Comparison of ENCODE assay signal across 9 cellular contexts in genomic region chr2:211745295-211746097, GRCh38.
DNase-seq lines count a peak whose midpoint lies in the region; ATAC-seq and TF ChIP-seq lines count a peak whose summit lies in the region.
"Had no signal": no experiment of that assay in that cellular context is flagged by ENCODE, and none has a peak within 500 bp of the region (broad histone marks: within the 10 kb centered on the region; RNA-seq: fewer than 3 reads in every experiment).

No MANE protein-coding gene starts in this region.

- H3K27ac ChIP-seq in DND-41 (ENCODE audit: low read length) (no peak overlapping the region), gastroesophageal sphincter (no peak overlapping the region), psoas muscle (no peak overlapping the region)

- ATAC-seq in DND-41 (ENCODE audit: insufficient read depth, low read depth): peak; percentile 97
- peak; percentile 89 for ATAC-seq in GM19372 (IDR thresholded peaks at IDR 0.05; ENCODE audit: low read depth, unreplicated experiment)
- ATAC-seq in HG03196 (IDR thresholded peaks at IDR 0.05; ENCODE audit: unreplicated experiment): peak; percentile 89
- ATAC-seq in activated B cell treated with CpG ODN at 0.5 μM for 24 hours (ENCODE audit: low read depth): peak; percentile 49
- no peak for ATAC-seq in gastroesophageal sphincter
- peak in 3 of 4 donors; percentile 74 to 90 (median 83) for ATAC-seq in psoas muscle

- H3K36me3 ChIP-seq in DND-41 (ENCODE audit: insufficient read depth, low read length) (no peaks in the 10 kb centered on the region), gastroesophageal sphincter (no peaks in the 10 kb centered on the region), psoas muscle (ENCODE audit: insufficient read depth in 1 of 2, low read depth in 1 of 2) (no peaks in the 10 kb centered on the region)

- H3K27me3 Mint-ChIP-seq in activated B cell treated with CpG ODN at 0.5 μM for 24 hours: no peaks in the 10 kb centered on the region
- H3K27me3 Mint-ChIP-seq: activated naive CD8-positive, alpha-beta T cell had no signal

- H3K9ac ChIP-seq in DND-41 (ENCODE audit: low read depth, low read length): no peak overlapping the region

- no peak overlapping the region for H3K27ac Mint-ChIP-seq in activated B cell treated with CpG ODN at 0.5 μM for 24 hours
- H3K27ac Mint-ChIP-seq: activated naive CD8-positive, alpha-beta T cell had no signal

- no peaks in the 10 kb centered on the region for H4K20me1 ChIP-seq in DND-41 (ENCODE audit: insufficient read depth, low read length)

- H3K4me1 Mint-ChIP-seq in activated B cell treated with CpG ODN at 0.5 μM for 24 hours: no peaks in the 10 kb centered on the region

- no peak overlapping the region for H2AFZ ChIP-seq in DND-41 (ENCODE audit: low read depth, low read length)

- TF ChIP-seq EP300 in gastroesophageal sphincter (IDR thresholded peaks at IDR 0.05): no peak

- TF ChIP-seq CTCF in DND-41 (IDR thresholded peaks at IDR 0.05; ENCODE audit: borderline replicate concordance, extremely low read depth, low read length, poor library complexity, severe bottlenecking) (peak; percentile 88), activated B cell treated with CpG ODN at 0.5 μM for 24 hours (IDR thresholded peaks at IDR 0.05) (no peak), gastroesophageal sphincter (IDR thresholded peaks at IDR 0.05) (peak; percentile 21 to 75 (median 52)), psoas muscle (IDR thresholded peaks at IDR 0.05) (peak; percentile 93)

- H3K4me2 ChIP-seq in DND-41 (ENCODE audit: insufficient read depth, low read length): no peak overlapping the region

- no peak overlapping the region for H3K4me3 Mint-ChIP-seq in activated B cell treated with CpG ODN at 0.5 μM for 24 hours
- H3K4me3 Mint-ChIP-seq: activated naive CD8-positive, alpha-beta T cell had no signal

- POLR2A ChIA-PET in activated B cell treated with CpG ODN at 0.5 μM for 24 hours (lab: Charles Lee): no interaction called here

- H3K79me2 ChIP-seq in DND-41 (ENCODE audit: insufficient read depth, low read length): no peaks in the 10 kb centered on the region

- TF ChIP-seq POLR2A in gastroesophageal sphincter (IDR thresholded peaks at IDR 0.05): no peak

- H3K27me3 ChIP-seq in DND-41 (ENCODE audit: insufficient read depth, low read length, poor library complexity) (no peaks in the 10 kb centered on the region), gastroesophageal sphincter (no peaks in the 10 kb centered on the region), psoas muscle (ENCODE audit: insufficient read depth in 3 of 3, low read length in 2 of 3) (no peaks in the 10 kb centered on the region)

- DNase-seq in DND-41 (peak; percentile 61), NCI-H2171 treated with DMSO at 0.1 percent for 48 hours (lab: John Stamatoyannopoulos, UW) (peak; percentile 71), activated B cell treated with CpG ODN at 0.5 μM for 24 hours (no peak), psoas muscle (peak; percentile 16 to 53)
- DNase-seq in activated naive CD4-positive, alpha-beta T cell treated with Interleukin-2 at 50 U/mL for 16 hours: no peak

- H3K9me3 ChIP-seq in DND-41 (ENCODE audit: insufficient read depth, low read length, severe bottlenecking) (no peaks in the 10 kb centered on the region), gastroesophageal sphincter (no peaks in the 10 kb centered on the region), psoas muscle (no peaks in the 10 kb centered on the region)

- H3K4me1 ChIP-seq in DND-41 (ENCODE audit: insufficient read depth, low read length): peaks cover 3% of the 10 kb centered on the region; the same call in 1 of the 2 replicates
- no peaks in the 10 kb centered on the region for H3K4me1 ChIP-seq in gastroesophageal sphincter
- H3K4me1 ChIP-seq in psoas muscle: no peaks in the 10 kb centered on the region

- intact Hi-C loops in activated B cell treated with CpG ODN at 0.5 μM for 24 hours (cut with micrococcal nuclease): loop anchor here (1.0 kb wide), 1 partner anchor 822 kb away; no protein-coding TSS in a partner anchor
- intact Hi-C loops in psoas muscle (cut with DNase I): loop anchor here (5.0 kb wide), 1 partner anchor 802 kb away; no protein-coding TSS in a partner anchor

- CTCF ChIA-PET in activated B cell treated with CpG ODN at 0.5 μM for 24 hours (lab: Charles Lee): interaction anchor here (1.3 to 2.6 kb wide), 4 partner anchors 14 to 822 kb away, joined by 3 to 12 read pairs (median 7); no protein-coding TSS in a partner anchor

- H3K36me3 Mint-ChIP-seq in activated B cell treated with CpG ODN at 0.5 μM for 24 hours (ENCODE audit: low read depth): no peaks in the 10 kb centered on the region
- H3K36me3 Mint-ChIP-seq: activated naive CD8-positive, alpha-beta T cell had no signal

- H3K9me3 Mint-ChIP-seq in activated B cell treated with CpG ODN at 0.5 μM for 24 hours: no peaks in the 10 kb centered on the region

- WGBS in gastroesophageal sphincter (ENCODE audit: low coverage in 1 of 2), 2 donors: 0 to 42% methylated on average over 1 to 4 of the region's 4 CpGs
- WGBS in psoas muscle, 3 donors: 39 to 48% (median 48%) methylated on average over 4 of the region's 4 CpGs

- H3K4me3 ChIP-seq in DND-41 (ENCODE audit: low read depth in 1 of 2, low read length in 2 of 2): no peak overlapping the region
- H3K4me3 ChIP-seq in gastroesophageal sphincter: no peak overlapping the region
- H3K4me3 ChIP-seq in psoas muscle: no peak overlapping the region

Comparison
In these comparisons a context has a peak if more than half of its experiments do, and no peak if none do; other contexts are left out.
1. DNase-seq: peak in DND-41 (single experiment), NCI-H2171 treated with DMSO at 0.1 percent for 48 hours (single experiment) and psoas muscle (2 of 2); none in activated B cell treated with CpG ODN at 0.5 μM for 24 hours (single experiment) and activated naive CD4-positive, alpha-beta T cell treated with Interleukin-2 at 50 U/mL for 16 hours (single experiment).